In the genomic region with DNA sequence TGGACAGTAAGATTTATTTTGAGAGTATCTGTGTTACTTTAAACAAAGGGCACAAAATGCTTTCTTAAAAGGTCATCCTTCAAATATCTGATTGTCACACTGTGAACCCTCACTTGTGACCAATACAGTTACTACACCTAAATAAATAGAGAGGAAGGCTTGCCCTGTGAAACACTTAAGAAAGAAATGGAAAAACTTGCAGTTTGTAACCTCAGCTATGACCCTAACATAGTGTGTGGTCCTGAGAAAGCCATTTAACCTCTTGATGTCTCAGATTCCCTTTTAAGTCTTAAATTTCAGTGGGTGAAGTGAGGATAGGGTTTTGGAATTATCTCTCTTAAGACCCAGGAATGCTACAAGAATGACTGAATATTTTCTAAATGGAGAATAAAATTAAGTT, we compare ENCODE assay signal across 1 cellular context.
TF ChIP-seq lines count a peak whose summit lies in the region.

No MANE protein-coding gene starts in this region.

TF ChIP-seq in GM23338, 12 proteins besides CTCF, POLR2A, EP300 and RAD21 (continued from another document):
- no peak for TF ChIP-seq ZNF114 (CRISPR knock-in tag; IDR thresholded peaks at IDR 0.05)
- no peak for TF ChIP-seq NANOG (IDR thresholded peaks at IDR 0.05; ENCODE audit: borderline replicate concordance)
